Comparison of ENCODE assay signal across 18 cellular contexts in the genomic region with DNA sequence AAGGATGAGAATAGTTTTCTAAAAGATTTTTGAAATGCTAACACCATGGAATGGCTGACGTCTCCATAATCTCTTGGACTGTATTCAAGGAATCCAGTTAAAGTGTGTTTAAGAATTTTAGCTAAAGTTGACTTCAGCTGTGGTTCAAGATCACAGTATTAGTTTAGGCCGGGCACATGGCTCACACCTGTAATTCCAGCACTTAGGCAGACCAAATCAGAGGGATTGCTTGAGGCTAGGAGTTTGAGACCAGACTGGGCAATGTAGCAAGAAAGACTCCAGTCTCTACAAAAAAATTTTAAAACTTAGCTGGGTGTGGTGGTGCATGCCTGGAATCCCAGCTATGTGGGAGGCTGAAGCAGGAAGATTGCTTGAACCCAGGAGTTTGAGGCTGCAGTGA.
A peak's percentile ranks its signal among the peaks of the same experiment; 100 is the strongest.
DNase-seq lines count a peak whose midpoint lies in the region; ATAC-seq and TF ChIP-seq lines count a peak whose summit lies in the region.
"Had no signal": no experiment of that assay in that cellular context is flagged by ENCODE, and none has a peak within 500 bp of the region (broad histone marks: within the 10 kb centered on the region; RNA-seq: fewer than 3 reads in every experiment).

No MANE protein-coding gene starts in this region.

- H3K27me3 Mint-ChIP-seq in activated CD8-positive, alpha-beta T cell treated with anti-CD3 and anti-CD28 coated beads, Interleukin-2, amount 10 ng/mL, durations not matched to agents 7 days and 5 days (ENCODE audit: low read depth), result peaks cover 2% of the 10 kb centered on the region

- no peak overlapping the region for H3K4me3 Mint-ChIP-seq in activated CD8-positive, alpha-beta T cell treated with anti-CD3 and anti-CD28 coated beads, Interleukin-2, amount 10 ng/mL, durations not matched to agents 7 days and 5 days
- H3K4me3 Mint-ChIP-seq: CD4-positive, alpha-beta memory T cell; HFFc6 had no signal

- no peaks in the 10 kb centered on the region for H3K4me1 Mint-ChIP-seq in activated CD8-positive, alpha-beta T cell treated with anti-CD3 and anti-CD28 coated beads, Interleukin-2, amount 10 ng/mL, durations not matched to agents 7 days and 5 days (ENCODE audit: low read depth)
- H3K4me1 Mint-ChIP-seq: CD4-positive, alpha-beta memory T cell had no signal

- POLR2A ChIA-PET in activated CD8-positive, alpha-beta T cell treated with anti-CD3 and anti-CD28 coated beads, Interleukin-2, amount 10 ng/mL, durations not matched to agents 7 days and 5 days (lab: Charles Lee), result no interaction called here

- TF ChIP-seq CTCF in fibroblast of the aortic adventitia (IDR thresholded peaks at IDR 0.05; ENCODE audit: insufficient read depth, low read length), result no peak
- no peak for TF ChIP-seq CTCF in retinal pigment epithelial cell (conservative IDR thresholded peaks at IDR 0.05; ENCODE audit: low read depth, low read length)

- H3K36me3 Mint-ChIP-seq in activated CD8-positive, alpha-beta T cell treated with anti-CD3 and anti-CD28 coated beads, Interleukin-2, amount 10 ng/mL, durations not matched to agents 7 days and 5 days (ENCODE audit: low read depth), result no peaks in the 10 kb centered on the region
- H3K36me3 Mint-ChIP-seq: CD4-positive, alpha-beta memory T cell had no signal

- ATAC-seq in activated CD8-positive, alpha-beta T cell treated with anti-CD3 and anti-CD28 coated beads, Interleukin-2, amount 10 ng/mL, durations not matched to agents 7 days and 5 days, result no peak
- ATAC-seq in HG03460 (IDR thresholded peaks at IDR 0.05; ENCODE audit: unreplicated experiment), result no peak
- ATAC-seq in GM18519 (IDR thresholded peaks at IDR 0.05; ENCODE audit: low FRiP score, unreplicated experiment), result no peak
- ATAC-seq: A549 had no signal

- CTCF ChIA-PET in activated CD8-positive, alpha-beta T cell treated with anti-CD3 and anti-CD28 coated beads, Interleukin-2, amount 10 ng/mL, durations not matched to agents 7 days and 5 days (lab: Charles Lee), result no interaction called here

- no peaks in the 10 kb centered on the region for H3K9me3 Mint-ChIP-seq in activated CD8-positive, alpha-beta T cell treated with anti-CD3 and anti-CD28 coated beads, Interleukin-2, amount 10 ng/mL, durations not matched to agents 7 days and 5 days (ENCODE audit: insufficient read depth)

- H3K4me3 ChIP-seq in fibroblast of the aortic adventitia (ENCODE audit: low read depth, low read length) (no peak overlapping the region), retinal pigment epithelial cell (ENCODE audit: low read length) (no peak overlapping the region)
- H3K4me3 ChIP-seq: A549, HAP-1 had no signal

- peak; percentile 29 for DNase-seq in EH (ENCODE audit: low read depth)
- peak; percentile 29 for DNase-seq in fibroblast of the aortic adventitia (ENCODE audit: low read depth)
- DNase-seq in retinal pigment epithelial cell (ENCODE audit: low read depth), result peak; percentile 54
- DNase-seq in activated CD8-positive, alpha-beta T cell treated with anti-CD3 and anti-CD28 coated beads, Interleukin-2, amount 10 ng/mL, durations not matched to agents 7 days and 5 days, result no peak
- DNase-seq: 8988T; ACHN; C1 segment of cervical spinal cord; Calu3; CD4-positive, alpha-beta memory T cell; COR-L47; DMS53; DMS79 treated with DMSO at 0.1 percent for 48 hours; GOT3; HFFc6 had no signal

- no peak overlapping the region for H3K27ac Mint-ChIP-seq in activated CD8-positive, alpha-beta T cell treated with anti-CD3 and anti-CD28 coated beads, Interleukin-2, amount 10 ng/mL, durations not matched to agents 7 days and 5 days
- H3K27ac Mint-ChIP-seq: CD4-positive, alpha-beta memory T cell; HFFc6 had no signal
